28 cellular contexts compared by ENCODE assay signal in genomic region chr1:163022129-163022528, GRCh38. TPM values are rescaled to one million over a fixed set of nuclear protein-coding genes. Genes with fewer than 3 reads are reported as not detected.
"Had no signal": no experiment of that assay in that cellular context is flagged by ENCODE, and none has a peak within 500 bp of the region (broad histone marks: within the 10 kb centered on the region; RNA-seq: fewer than 3 reads in every experiment).

No MANE protein-coding gene starts in this region.

- DNase-seq: naive thymus-derived CD8-positive, alpha-beta T cell; nephron progenitor cell; nucleus accumbens; pancreas; psoas muscle; right cardiac atrium; right lobe of liver; sigmoid colon; small intestine; stimulated activated CD4-positive, alpha-beta T cell treated with anti-CD3 and anti-CD28 coated beads, Interleukin-15, amount 100 ng/mL, for 24 hours; stimulated activated CD4-positive, alpha-beta T cell treated with anti-CD3 and anti-CD28 coated beads, Interleukin-2, amount 100 ng/mL, for 24 hours; stimulated activated CD4-positive, alpha-beta T cell treated with anti-CD3 and anti-CD28 coated beads, Interleukin-2, amount 100 ng/mL, for 48 hours; stimulated activated CD4-positive, alpha-beta T cell treated with anti-CD3 and anti-CD28 coated beads, Interleukin-4, amount 100 ng/mL, for 24 hours; stimulated activated naive B cell treated with anti-CD40 and anti-IgM and Interleukin-4, amounts not matched to agents 10 μg/mL and 1 μg/mL and 100 μg/mL, for 72 hours; stimulated activated naive CD4-positive, alpha-beta T cell treated with Interleukin-2 at 50 U/mL for 16 hours; stomach; thyroid gland; trophoblast cell; upper lobe of left lung had no signal

- H3K9me3 ChIP-seq: right lobe of liver, thyroid gland, vagina had no signal

- H3K27ac ChIP-seq: neutrophil, pancreas, psoas muscle, right lobe of liver, sigmoid colon, stomach, thoracic aorta, thyroid gland, tibial nerve, upper lobe of left lung, vagina had no signal

- H3K27me3 ChIP-seq: neutrophil, pancreas, right lobe of liver, sigmoid colon, stomach, thyroid gland, tibial nerve, upper lobe of left lung, vagina had no signal

- ATAC-seq: naive thymus-derived CD8-positive, alpha-beta T cell; natural killer cell treated with Interleukin-12 subunit alpha and Interleukin-12 subunit beta and Interleukin-15 and Interleukin-18, amount 100 ng/mL, for 72 hours; pancreas; psoas muscle; right cardiac atrium; right lobe of liver; stimulated activated effector memory CD8-positive, alpha-beta T cell treated with anti-CD3 and anti-CD28 coated beads, Interleukin-12 subunit alpha, Interleukin-12 subunit beta, amount 100 ng/mL, for 72 hours; stimulated activated naive B cell treated with anti-CD40 and anti-IgM and Interleukin-4, amounts not matched to agents 10 μg/mL and 1 μg/mL and 100 μg/mL, for 72 hours had no signal

- H3K36me3 Mint-ChIP-seq: stimulated activated effector memory CD8-positive, alpha-beta T cell treated with anti-CD3 and anti-CD28 coated beads, Interleukin-12 subunit alpha, Interleukin-12 subunit beta, amount 100 ng/mL, for 72 hours had no signal

- H3K4me3 ChIP-seq: pancreas, psoas muscle, right lobe of liver, sigmoid colon, stomach, thoracic aorta, thyroid gland, tibial nerve, upper lobe of left lung, vagina had no signal

- FAIRE-seq: urothelium cell line had no signal

- H3K36me3 ChIP-seq: neutrophil, pancreas, right lobe of liver, sigmoid colon, stomach, thoracic aorta, thyroid gland, tibial nerve, upper lobe of left lung, vagina had no signal

- H3K27ac Mint-ChIP-seq: naive thymus-derived CD8-positive, alpha-beta T cell; natural killer cell treated with Interleukin-12 subunit alpha and Interleukin-12 subunit beta and Interleukin-15 and Interleukin-18, amount 100 ng/mL, for 72 hours; nephron progenitor cell; progenitor cell of endocrine pancreas; stimulated activated effector memory CD8-positive, alpha-beta T cell treated with anti-CD3 and anti-CD28 coated beads, Interleukin-12 subunit alpha, Interleukin-12 subunit beta, amount 100 ng/mL, for 72 hours; stimulated activated naive B cell treated with anti-CD40 and anti-IgM and Interleukin-4, amounts not matched to agents 10 μg/mL and 1 μg/mL and 100 μg/mL, for 72 hours; stimulated activated naive CD8-positive, alpha-beta T cell treated with anti-CD3 and anti-CD28 coated beads, Interleukin-15, Interleukin-2, amounts not matched to agents 100 ng/mL and 50 ng/mL, for 24 hours had no signal

- H3K4me1 ChIP-seq: pancreas, psoas muscle, right lobe of liver, sigmoid colon, stomach, thyroid gland, tibial nerve, upper lobe of left lung, vagina had no signal

RNA-seq across cellular contexts. Expression of gene RGS4, which starts 47.0 kb away (rescaled TPM):
- total RNA-seq: naive thymus-derived CD8-positive, alpha-beta T cell; natural killer cell treated with Interleukin-12 subunit alpha and Interleukin-12 subunit beta and Interleukin-15 and Interleukin-18, amount 100 ng/mL, for 72 hours had no signal
- polyA plus RNA-seq: naive thymus-derived CD8-positive, alpha-beta T cell had no signal
